ENCODE assay signal across 8 cellular contexts in the genomic region with DNA sequence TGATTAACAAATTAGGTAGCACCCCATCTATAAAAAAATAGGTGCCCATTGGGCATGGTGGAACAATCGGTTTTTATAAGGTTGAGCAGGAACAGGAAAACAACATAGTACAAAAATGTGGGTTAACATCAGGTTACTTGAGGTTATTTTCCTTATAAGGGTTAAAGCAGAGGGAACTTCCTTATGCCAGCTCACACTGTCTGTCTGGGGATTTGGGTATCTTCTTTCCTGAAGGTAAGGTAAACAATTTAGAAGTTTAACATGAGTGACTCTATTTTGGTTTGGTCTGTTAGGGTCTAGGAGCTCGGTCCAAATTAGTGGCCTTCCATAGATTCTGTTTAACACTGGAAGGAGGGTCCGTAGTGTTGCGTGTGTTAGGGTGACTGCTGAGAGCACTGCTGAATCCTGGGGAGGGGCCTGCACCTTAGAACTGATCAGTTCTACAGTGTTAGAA. TPM values are rescaled to one million over a fixed set of nuclear protein-coding genes. Genes with fewer than 3 reads are reported as not detected.
A peak's percentile ranks its signal among the peaks of the same experiment; 100 is the strongest.
DNase-seq lines count a peak whose midpoint lies in the region; ATAC-seq, FAIRE-seq and TF ChIP-seq lines count a peak whose summit lies in the region.

No MANE protein-coding gene starts in this region.

- peak overlapping the region; percentile 21; the same call in 1 of the 2 replicates for H3K27ac ChIP-seq in DND-41 (ENCODE audit: low read length)
- peak overlapping the region; percentile 48 for H3K27ac ChIP-seq in mesendoderm (ENCODE audit: low read depth, low read length)

- H2BK5ac ChIP-seq in mesendoderm (ENCODE audit: low read length): no peak overlapping the region

- H4K20me1 ChIP-seq in DND-41 (ENCODE audit: insufficient read depth, low read length): peaks cover 10% of the 10 kb centered on the region

- peaks cover 11 to 60% of the 10 kb centered on the region in 2 donors for H3K36me3 Mint-ChIP-seq in activated naive CD4-positive, alpha-beta T cell treated with anti-CD3 and anti-CD28 coated beads, Interleukin-2, amount 50 U/mL, for 72 hours

- H3K9ac ChIP-seq in DND-41 (ENCODE audit: low read depth, low read length) (no peak overlapping the region), mesendoderm (ENCODE audit: low read length) (no peak overlapping the region)

- H3K36me3 ChIP-seq in DND-41 (ENCODE audit: insufficient read depth, low read length) (peaks cover 38% of the 10 kb centered on the region), mesendoderm (ENCODE audit: control insufficient read depth, insufficient read depth, low read length) (no peaks in the 10 kb centered on the region)

- peak overlapping the region; percentile 35 for H3K56ac ChIP-seq in mesendoderm (ENCODE audit: low read length)

- DNase-seq in DND-41: no peak
- DNase-seq in activated naive CD4-positive, alpha-beta T cell treated with anti-CD3 and anti-CD28 coated beads, Interleukin-2, amount 50 U/mL, for 72 hours (ENCODE audit: low spot score in 2 of 2): no peak
- DNase-seq in mesendoderm: no peak
- DNase-seq in GM13976 (ENCODE audit: low spot score): no peak
- DNase-seq in urothelium cell line (ENCODE audit: low spot score): no peak
- DNase-seq in NCI-H524 treated with DMSO at 0.1 percent for 48 hours (lab: John Stamatoyannopoulos, UW): no peak

- no peak overlapping the region for H2BK15ac ChIP-seq in mesendoderm (replicated peaks; ENCODE audit: low read depth)

- H3K27me3 ChIP-seq in DND-41 (ENCODE audit: insufficient read depth, low read length, poor library complexity): no peaks in the 10 kb centered on the region
- H3K27me3 ChIP-seq in mesendoderm (ENCODE audit: insufficient read depth, low read length, poor library complexity): no peaks in the 10 kb centered on the region

- H3K4me2 ChIP-seq in DND-41 (ENCODE audit: insufficient read depth, low read length) (no peak overlapping the region), mesendoderm (ENCODE audit: low read length) (no peak overlapping the region)

- H3K23ac ChIP-seq in mesendoderm (ENCODE audit: low read length): no peak overlapping the region

- H3K4me3 ChIP-seq in DND-41 (ENCODE audit: low read depth in 1 of 2, low read length in 2 of 2): no peak overlapping the region
- H3K4me3 ChIP-seq in mesendoderm (ENCODE audit: low read length): no peak overlapping the region

- H3K4ac ChIP-seq in mesendoderm (ENCODE audit: low read depth, low read length): no peak overlapping the region

- no peak overlapping the region for H4K8ac ChIP-seq in mesendoderm (ENCODE audit: low read depth, low read length)

- H4K5ac ChIP-seq in mesendoderm (ENCODE audit: low read length): no peak overlapping the region

- TF ChIP-seq CTCF in DND-41 (IDR thresholded peaks at IDR 0.05; ENCODE audit: borderline replicate concordance, extremely low read depth, low read length, poor library complexity, severe bottlenecking): no peak
- no peak for TF ChIP-seq CTCF in GM13976 (IDR thresholded peaks at IDR 0.05; ENCODE audit: borderline replicate concordance, control extremely low read depth, extremely low read depth, insufficient read depth, missing control alignments)

- no peaks in the 10 kb centered on the region for H3K9me3 ChIP-seq in DND-41 (ENCODE audit: insufficient read depth, low read length, severe bottlenecking)

- peak overlapping the region; percentile 95 to 98 for H3K27ac Mint-ChIP-seq in activated naive CD4-positive, alpha-beta T cell treated with anti-CD3 and anti-CD28 coated beads, Interleukin-2, amount 50 U/mL, for 72 hours

- H3K79me2 ChIP-seq in DND-41 (ENCODE audit: insufficient read depth, low read length) (peaks cover 99% of the 10 kb centered on the region), mesendoderm (ENCODE audit: control insufficient read depth, insufficient read depth, low read length) (peaks cover 59% of the 10 kb centered on the region)

- H3K79me1 ChIP-seq in mesendoderm (ENCODE audit: low read length): peaks cover 9% of the 10 kb centered on the region

- H2BK120ac ChIP-seq in mesendoderm (ENCODE audit: low read depth, low read length): no peak overlapping the region

- FAIRE-seq in urothelium cell line (lab: Jason Lieb, UNC): no peak

- in situ Hi-C loops in GM13976 (cut with MboI; ENCODE audit: low sequenced_read_pairs, unreplicated experiment): loop anchor here (5.0 kb wide), 1 partner anchor 112 kb away; no protein-coding TSS in a partner anchor

- ATAC-seq in DND-41 (ENCODE audit: insufficient read depth, low read depth): 0 out of 3 replicates have a peak, but pooled peaks have one; percentile 24
- ATAC-seq in HG02884 (IDR thresholded peaks at IDR 0.05; ENCODE audit: unreplicated experiment): peak; percentile 45
- ATAC-seq in activated naive CD4-positive, alpha-beta T cell treated with anti-CD3 and anti-CD28 coated beads, Interleukin-2, amount 50 U/mL, for 72 hours: peak; percentile 66 to 77
- ATAC-seq in HG03520 (IDR thresholded peaks at IDR 0.05; ENCODE audit: unreplicated experiment): no peak

- no peak overlapping the region for H2AK5ac ChIP-seq in mesendoderm (ENCODE audit: low read length)

- H3K9me3 Mint-ChIP-seq in activated naive CD4-positive, alpha-beta T cell treated with anti-CD3 and anti-CD28 coated beads, Interleukin-2, amount 50 U/mL, for 72 hours: no peaks in the 10 kb centered on the region

- no CpG with 5 or more reads among the region's 4 CpGs for WGBS in mesendoderm (ENCODE audit: extremely low coverage, insufficient coverage, low lambda C conversion rate)

- H2AFZ ChIP-seq in DND-41 (ENCODE audit: low read depth, low read length): no peak overlapping the region

- peaks cover 79% of the 10 kb centered on the region for H3K4me1 ChIP-seq in DND-41 (ENCODE audit: insufficient read depth, low read length)
- peaks cover 12% of the 10 kb centered on the region for H3K4me1 ChIP-seq in mesendoderm (ENCODE audit: control insufficient read depth, low read depth, low read length)

- no peak overlapping the region for H3K18ac ChIP-seq in mesendoderm (ENCODE audit: low read length)

RNA-seq across cellular contexts. Expression of a gene that starts 14.7 kb away (rescaled TPM):
- total RNA-seq in activated naive CD4-positive, alpha-beta T cell treated with anti-CD3 and anti-CD28 coated beads, Interleukin-2, amount 50 U/mL, for 72 hours: 100 to 1,000 TPM; 187 to 214 TPM
- polyA plus RNA-seq in mesendoderm (2013, experiment 1 of 2): 46.2 TPM
- 51.0 TPM for polyA plus RNA-seq in mesendoderm (2013, experiment 2 of 2)
